ENCODE assay signal across 15 cellular contexts in genomic region chr2:239146011-239146641, GRCh38.
A peak's percentile ranks its signal among the peaks of the same experiment; 100 is the strongest.
DNase-seq lines count a peak whose midpoint lies in the region; ATAC-seq and TF ChIP-seq lines count a peak whose summit lies in the region.
"Had no signal": no experiment of that assay in that cellular context is flagged by ENCODE, and none has a peak within 500 bp of the region (broad histone marks: within the 10 kb centered on the region; RNA-seq: fewer than 3 reads in every experiment).

No MANE protein-coding gene starts in this region.

- H3K27ac Mint-ChIP-seq in GM23338: peak overlapping the region; percentile 34; the same call in 1 of the 2 replicates
- peak overlapping the region; percentile 12 for H3K27ac Mint-ChIP-seq in stimulated activated effector memory CD8-positive, alpha-beta T cell treated with anti-CD3 and anti-CD28 coated beads, Interleukin-12 subunit alpha, Interleukin-12 subunit beta, amount 100 ng/mL, for 72 hours

- H3K27me3 ChIP-seq in GM23338 (ENCODE audit: insufficient read depth) (no peaks in the 10 kb centered on the region), dorsolateral prefrontal cortex (no peaks in the 10 kb centered on the region), WERI-Rb-1 (ENCODE audit: insufficient read depth, low read depth, severe bottlenecking) (no peaks in the 10 kb centered on the region)

- intact Hi-C loops in dorsolateral prefrontal cortex (cut with DNase I): loop anchor here in 1 of 2 donors (10.0 kb wide), 1 partner anchor 789 kb away; no protein-coding TSS in a partner anchor

- H3K4me1 ChIP-seq in GM23338 (ENCODE audit: insufficient read depth): no peaks in the 10 kb centered on the region
- H3K4me1 ChIP-seq: HAP-1 had no signal

- H3K9me3 Mint-ChIP-seq in GM23338: no peaks in the 10 kb centered on the region; the same call in 2 of the 3 replicates
- H3K9me3 Mint-ChIP-seq in stimulated activated effector memory CD8-positive, alpha-beta T cell treated with anti-CD3 and anti-CD28 coated beads, Interleukin-12 subunit alpha, Interleukin-12 subunit beta, amount 100 ng/mL, for 72 hours: no peaks in the 10 kb centered on the region

- no peaks in the 10 kb centered on the region for H3K79me2 ChIP-seq in GM23338 (replicated peaks; ENCODE audit: insufficient read depth)

- H3K9me3 ChIP-seq in WERI-Rb-1 (ENCODE audit: severe bottlenecking): no peaks in the 10 kb centered on the region
- H3K9me3 ChIP-seq: HAP-1 had no signal

- TF ChIP-seq CTCF in GM12865 (IDR thresholded peaks at IDR 0.05; ENCODE audit: insufficient read depth, low read depth, low read length, missing control alignments) (no peak), GM23338 (conservative IDR thresholded peaks at IDR 0.05; ENCODE audit: low read depth in 2 of 2) (no peak), dorsolateral prefrontal cortex (IDR thresholded peaks at IDR 0.05 in 54 of 56, conservative IDR thresholded peaks at IDR 0.05 in 2 of 56; ENCODE audit: low read depth in 1 of 56, partially characterized antibody in 56 of 56) (no peak), WERI-Rb-1 (IDR thresholded peaks at IDR 0.05; ENCODE audit: low read depth, low read length) (no peak)

- H3K4me2 ChIP-seq in GM23338: no peak overlapping the region

- peaks cover 31% of the 10 kb centered on the region for H3K36me3 Mint-ChIP-seq in GM23338 (ENCODE audit: low read depth)
- H3K36me3 Mint-ChIP-seq in stimulated activated effector memory CD8-positive, alpha-beta T cell treated with anti-CD3 and anti-CD28 coated beads, Interleukin-12 subunit alpha, Interleukin-12 subunit beta, amount 100 ng/mL, for 72 hours: peaks cover 30% of the 10 kb centered on the region

- H3K4me3 ChIP-seq in GM12865 (ENCODE audit: low read depth, low read length) (no peak overlapping the region), GM23338 (no peak overlapping the region), dorsolateral prefrontal cortex (no peak overlapping the region), WERI-Rb-1 (ENCODE audit: low read depth, low read length) (no peak overlapping the region)
- H3K4me3 ChIP-seq: HAP-1 had no signal

- no peak for ATAC-seq in GM23338
- peak; percentile 70 for ATAC-seq in stimulated activated effector memory CD8-positive, alpha-beta T cell treated with anti-CD3 and anti-CD28 coated beads, Interleukin-12 subunit alpha, Interleukin-12 subunit beta, amount 100 ng/mL, for 72 hours

- no peak overlapping the region; the same call in 2 of the 3 replicates for H3K4me3 Mint-ChIP-seq in GM23338
- H3K4me3 Mint-ChIP-seq in stimulated activated effector memory CD8-positive, alpha-beta T cell treated with anti-CD3 and anti-CD28 coated beads, Interleukin-12 subunit alpha, Interleukin-12 subunit beta, amount 100 ng/mL, for 72 hours: no peak overlapping the region

- 0 out of 2 replicates have a peak, but pooled peaks cover 4% of the 10 kb centered on the region for H4K20me1 ChIP-seq in GM23338 (replicated peaks; ENCODE audit: insufficient read depth)

- H3K27ac ChIP-seq in GM23338 (ENCODE audit: low read depth) (no peak overlapping the region), dorsolateral prefrontal cortex (peak overlapping the region in 45 of 59 donors; percentile 1 to 74 (median 52)), WERI-Rb-1 (no peak overlapping the region)
- H3K27ac ChIP-seq: RWPE1 had no signal

- H3K9me2 ChIP-seq in GM23338 (ENCODE audit: insufficient read depth): no peaks in the 10 kb centered on the region

- H3K36me3 ChIP-seq in GM23338 (ENCODE audit: insufficient read depth) (no peaks in the 10 kb centered on the region), WERI-Rb-1 (no peaks in the 10 kb centered on the region; the same call in 1 of the 2 replicates)
- H3K36me3 ChIP-seq: HAP-1 had no signal

- DNase-seq in GM12865 (ENCODE audit: low read depth) (peak; percentile 75), GM23338 (ENCODE audit: low spot score) (no peak), dorsolateral prefrontal cortex (peak in 2 of 10 donors; percentile 20 to 30), WERI-Rb-1 (no peak), DMS53 (lab: John Stamatoyannopoulos, UW) (no peak), amniotic stem cell (lab: John Stamatoyannopoulos, UW) (no peak)
- no peak for DNase-seq in stimulated activated effector memory CD8-positive, alpha-beta T cell treated with anti-CD3 and anti-CD28 coated beads, Interleukin-12 subunit alpha, Interleukin-12 subunit beta, amount 100 ng/mL, for 72 hours (ENCODE audit: low spot score in 2 of 2)
- DNase-seq: activated CD8-positive, alpha-beta memory T cell treated with anti-CD3 and anti-CD28 coated beads for 24 hours; AML-193; amygdala; foreskin fibroblast; NCI-H1436 treated with DMSO at 0.1 percent for 48 hours; NK-92 treated with Interleukin-12 subunit alpha and Interleukin-12 subunit beta, amount 100 ng/mL, for 24 hours had no signal

- peaks cover 13% of the 10 kb centered on the region for H3K27me3 Mint-ChIP-seq in GM23338 (ENCODE audit: insufficient read depth, low read depth, poor library complexity)

- H2AFZ ChIP-seq in GM23338: no peak overlapping the region

- H3K4me1 Mint-ChIP-seq in GM23338: no peaks in the 10 kb centered on the region; the same call in 2 of the 3 replicates
- peaks cover 19% of the 10 kb centered on the region for H3K4me1 Mint-ChIP-seq in stimulated activated effector memory CD8-positive, alpha-beta T cell treated with anti-CD3 and anti-CD28 coated beads, Interleukin-12 subunit alpha, Interleukin-12 subunit beta, amount 100 ng/mL, for 72 hours

- no peaks in the 10 kb centered on the region for H3F3A ChIP-seq in GM23338 (replicated peaks; ENCODE audit: low read depth)

TF ChIP-seq in GM23338, 12 proteins besides CTCF, POLR2A, EP300 and RAD21 (continues in another document):
- TF ChIP-seq CREB1 (CRISPR knock-in tag; IDR thresholded peaks at IDR 0.05; ENCODE audit: low read depth): no peak
- no peak for TF ChIP-seq ZNF462 (CRISPR knock-in tag; IDR thresholded peaks at IDR 0.05)
- no peak for TF ChIP-seq EZH2phosphoT487 (IDR thresholded peaks at IDR 0.05; ENCODE audit: unreplicated experiment)

Comparison
In these comparisons a context has a peak if more than half of its experiments do, and no peak if none do; other contexts are left out.
1. H3K27ac ChIP-seq: peak in dorsolateral prefrontal cortex (45 of 59); none in GM23338 (single experiment) and WERI-Rb-1 (single experiment).